19 cellular contexts compared by ENCODE assay signal in the genomic region with DNA sequence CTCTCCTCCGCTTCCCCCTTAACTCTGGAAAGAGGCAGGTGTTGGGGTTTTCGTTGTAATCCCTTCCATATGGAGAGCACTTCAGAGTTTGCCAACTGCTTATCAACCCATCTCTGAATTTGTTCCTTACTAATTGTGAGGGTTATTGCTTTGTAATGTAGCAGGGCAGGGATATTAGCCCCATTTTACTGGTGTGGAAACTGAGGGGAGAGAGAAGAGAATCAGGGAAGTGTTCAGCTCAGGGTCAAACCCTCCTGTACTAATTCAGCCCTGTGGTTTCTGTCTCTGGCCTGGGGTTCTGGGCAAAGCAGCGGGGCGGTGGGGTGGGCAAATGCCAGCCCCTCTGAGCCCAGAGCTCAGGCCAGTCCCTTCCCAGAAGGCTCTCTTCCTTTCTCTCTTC.
"Had no signal": no experiment of that assay in that cellular context is flagged by ENCODE, and none has a peak within 500 bp of the region (broad histone marks: within the 10 kb centered on the region; RNA-seq: fewer than 3 reads in every experiment).

No MANE protein-coding gene starts in this region.

- H3K9me3 Mint-ChIP-seq: activated CD8-positive, alpha-beta T cell treated with anti-CD3 and anti-CD28 coated beads for 36 hours; activated naive CD8-positive, alpha-beta T cell treated with anti-CD3 and anti-CD28 coated beads, Interleukin-2, amount 10 ng/mL, durations not matched to agents 7 days and 5 days; activated T-cell treated with anti-CD3 and anti-CD28 coated beads, Interleukin-2, amount 50 U/mL, for 72 hours; mesothelial cell of epicardium; stimulated activated naive B cell treated with anti-CD40 and anti-IgM and Interleukin-4, amounts not matched to agents 10 μg/mL and 1 μg/mL and 100 μg/mL, for 72 hours had no signal

- H3K27ac ChIP-seq: colonic mucosa, gastroesophageal sphincter, lower lobe of right lung, parathyroid adenoma had no signal

- H3K36me3 ChIP-seq: colonic mucosa, gastroesophageal sphincter, lower lobe of right lung, upper lobe of left lung had no signal

- H3K4me3 Mint-ChIP-seq: activated CD8-positive, alpha-beta T cell treated with anti-CD3 and anti-CD28 coated beads for 36 hours; activated naive CD8-positive, alpha-beta T cell treated with anti-CD3 and anti-CD28 coated beads, Interleukin-2, amount 10 ng/mL, durations not matched to agents 7 days and 5 days; activated T-cell treated with anti-CD3 and anti-CD28 coated beads, Interleukin-2, amount 50 U/mL, for 72 hours; mesothelial cell of epicardium; stimulated activated naive B cell treated with anti-CD40 and anti-IgM and Interleukin-4, amounts not matched to agents 10 μg/mL and 1 μg/mL and 100 μg/mL, for 72 hours had no signal

- H3K9ac ChIP-seq: parathyroid adenoma had no signal

- ATAC-seq: activated CD8-positive, alpha-beta T cell treated with anti-CD3 and anti-CD28 coated beads for 36 hours; activated T-cell treated with anti-CD3 and anti-CD28 coated beads, Interleukin-2, amount 50 U/mL, for 72 hours; gastroesophageal sphincter; lower lobe of right lung; stimulated activated naive B cell treated with anti-CD40 and anti-IgM and Interleukin-4, amounts not matched to agents 10 μg/mL and 1 μg/mL and 100 μg/mL, for 72 hours had no signal

- H2AFZ ChIP-seq: parathyroid adenoma had no signal

- H3K4me3 ChIP-seq: colonic mucosa, gastroesophageal sphincter, lower lobe of right lung, smooth muscle cell, upper lobe of left lung had no signal

- H3K79me2 ChIP-seq: parathyroid adenoma had no signal

- H3K4me1 ChIP-seq: colonic mucosa, parathyroid adenoma had no signal

- H3K4me2 ChIP-seq: smooth muscle cell had no signal

- DNase-seq: activated CD8-positive, alpha-beta memory T cell treated with anti-CD3 and anti-CD28 coated beads, Interleukin-2, amount 50 U/mL, for 4 hours; activated CD8-positive, alpha-beta T cell treated with anti-CD3 and anti-CD28 coated beads for 36 hours; activated gamma-delta T cell treated with Interleukin-2 at 50 U/mL for 16 hours; activated naive CD8-positive, alpha-beta T cell treated with anti-CD3 and anti-CD28 coated beads, Interleukin-2, amount 10 ng/mL, durations not matched to agents 7 days and 5 days; activated T-cell treated with anti-CD3 and anti-CD28 coated beads, Interleukin-2, amount 50 U/mL, for 72 hours; anterior cingulate cortex; colonic mucosa; effector CD8-positive, alpha-beta T cell; hypothalamus; lower lobe of right lung; retina; stimulated activated naive B cell treated with anti-CD40 and anti-IgM and Interleukin-4, amounts not matched to agents 10 μg/mL and 1 μg/mL and 100 μg/mL, for 72 hours; substantia nigra; SW 1271 had no signal

- H3K9me3 ChIP-seq: colonic mucosa, gastroesophageal sphincter, lower lobe of right lung, upper lobe of left lung had no signal

- H3K27me3 ChIP-seq: gastroesophageal sphincter, upper lobe of left lung had no signal

- H3K36me3 Mint-ChIP-seq: activated naive CD8-positive, alpha-beta T cell treated with anti-CD3 and anti-CD28 coated beads, Interleukin-2, amount 10 ng/mL, durations not matched to agents 7 days and 5 days; mesothelial cell of epicardium; stimulated activated naive B cell treated with anti-CD40 and anti-IgM and Interleukin-4, amounts not matched to agents 10 μg/mL and 1 μg/mL and 100 μg/mL, for 72 hours had no signal

- H3K27ac Mint-ChIP-seq: activated CD8-positive, alpha-beta T cell treated with anti-CD3 and anti-CD28 coated beads for 36 hours; activated naive CD8-positive, alpha-beta T cell treated with anti-CD3 and anti-CD28 coated beads, Interleukin-2, amount 10 ng/mL, durations not matched to agents 7 days and 5 days; activated T-cell treated with anti-CD3 and anti-CD28 coated beads, Interleukin-2, amount 50 U/mL, for 72 hours; mesothelial cell of epicardium; stimulated activated naive B cell treated with anti-CD40 and anti-IgM and Interleukin-4, amounts not matched to agents 10 μg/mL and 1 μg/mL and 100 μg/mL, for 72 hours had no signal
